In genomic region chr12:75865315-75865714, GRCh38 we compare ENCODE assay signal across 14 cellular contexts.
DNase-seq lines count a peak whose midpoint lies in the region; ATAC-seq and TF ChIP-seq lines count a peak whose summit lies in the region.
"Had no signal": no experiment of that assay in that cellular context is flagged by ENCODE, and none has a peak within 500 bp of the region (broad histone marks: within the 10 kb centered on the region; RNA-seq: fewer than 3 reads in every experiment).

No MANE protein-coding gene starts in this region.

- POLR2A ChIA-PET in IMR-90 (lab: Charles Lee; ENCODE audit: unreplicated experiment) = no interaction called here

- peak overlapping the region; percentile 11 for H2BK5ac ChIP-seq in IMR-90 (ENCODE audit: low read depth, low read length, poor library complexity, severe bottlenecking)

- H3K36me3 ChIP-seq in IMR-90 (ENCODE audit: control insufficient read depth, insufficient read depth, low read length) = no peaks in the 10 kb centered on the region
- H3K36me3 ChIP-seq: BLaER1 had no signal

- H3K23ac ChIP-seq in IMR-90 (ENCODE audit: low read depth, low read length) = no peak overlapping the region

- no peak overlapping the region for H3K4me2 ChIP-seq in IMR-90 (ENCODE audit: low read depth, low read length)
- H3K4me2 ChIP-seq: BLaER1 had no signal

- 0 out of 4 replicates have a peak overlapping the region, but pooled peaks of 1 of the 2 experiments have one; percentile 56 for H4K8ac ChIP-seq in IMR-90 (ENCODE audit: low read depth in 2 of 2, low read length in 2 of 2)

- H4K91ac ChIP-seq in IMR-90 (ENCODE audit: insufficient read depth, low read depth, low read length) = 0 out of 2 replicates have a peak overlapping the region, but pooled peaks have one; percentile 1

- in situ Hi-C loops in IMR-90 (cut with MboI; ENCODE audit: low sequenced_read_pairs) = no loop called here

- dilution Hi-C loops in IMR-90 (cut with HindIII; ENCODE audit: low sequenced_read_pairs, unreplicated experiment) = no loop called here

- H2AK9ac ChIP-seq in IMR-90 (replicated peaks; ENCODE audit: low read depth, low read length, poor library complexity) = no peak overlapping the region

- H3K27me3 ChIP-seq in IMR-90 (ENCODE audit: control insufficient read depth, insufficient read depth, low read length) = no peaks in the 10 kb centered on the region
- H3K27me3 ChIP-seq: BLaER1 had no signal

- no peaks in the 10 kb centered on the region for H4K20me1 ChIP-seq in IMR-90 (ENCODE audit: insufficient read depth, low read length)
- H4K20me1 ChIP-seq: BLaER1 had no signal

- H3K4me1 ChIP-seq in IMR-90 (ENCODE audit: control insufficient read depth, insufficient read depth, low read length) = peaks cover 10% of the 10 kb centered on the region
- H3K4me1 ChIP-seq: BLaER1 had no signal

- no peak overlapping the region for H2AFZ ChIP-seq in IMR-90 (replicated peaks; ENCODE audit: low read length, poor library complexity)

- H3K14ac ChIP-seq in IMR-90 (replicated peaks; ENCODE audit: low read depth, low read length) = no peak overlapping the region

- no TSS peak for BruUV-seq in IMR-90 (replicated peaks; lab: Mats Ljungman, UMichigan)

- no peak for TF ChIP-seq POLR2A in IMR-90 (IDR thresholded peaks at IDR 0.05; ENCODE audit: low read depth, low read length)

- intact Hi-C loops in IMR-90 (cut with micrococcal nuclease) = no loop called here

- H3K4me3 ChIP-seq in IMR-90 (ENCODE audit: insufficient read depth, low read depth, low read length) = no peak overlapping the region
- H3K4me3 ChIP-seq: BLaER1, K562 had no signal

- H3K27ac ChIP-seq in IMR-90 (ENCODE audit: insufficient read depth, low read length) (no peak overlapping the region), epithelial cell of prostate (peak overlapping the region; percentile 99)
- H3K27ac ChIP-seq: BLaER1 had no signal

- H2BK15ac ChIP-seq in IMR-90 (ENCODE audit: low read depth, low read length) = peak overlapping the region; percentile 50; the same call in 1 of the 3 replicates

- TF ChIP-seq CTCF in IMR-90 (conservative IDR thresholded peaks at IDR 0.05; ENCODE audit: low read depth, low read length) = no peak

- peak overlapping the region; percentile 10 for H2BK120ac ChIP-seq in IMR-90 (ENCODE audit: low read depth, low read length)

- DNase-seq in IMR-90 (no peak), RKO (ENCODE audit: low spot score) (peak; percentile 31), epithelial cell of prostate (ENCODE audit: low read depth, low spot score) (no peak), hypothalamus (lab: John Stamatoyannopoulos, UW) (no peak), middle frontal gyrus (ENCODE audit: extremely low spot score, low spot score) (no peak), iPS-NIHi11 (ENCODE audit: low spot score) (no peak)
- DNase-seq: CD4-positive, alpha-beta memory T cell; DMS153; DMS79; GDM1; H9 had no signal

- peak overlapping the region; percentile 15; the same call in 1 of the 2 replicates for H2AK5ac ChIP-seq in IMR-90 (ENCODE audit: low read depth, low read length)

- ATAC-seq in IMR-90 (ENCODE audit: low read depth) = no peak
- ATAC-seq in GM18870 (IDR thresholded peaks at IDR 0.05; ENCODE audit: unreplicated experiment) = no peak
- ATAC-seq: K562 had no signal

- CTCF ChIA-PET in IMR-90 (lab: Yijun Ruan, JAX) = no interaction called here

- H3K4ac ChIP-seq in IMR-90 (ENCODE audit: low read depth, low read length) = peak overlapping the region; percentile 0; the same call in 1 of the 2 replicates

- no peak overlapping the region for H3K9ac ChIP-seq in IMR-90 (ENCODE audit: low read depth, low read length)
- H3K9ac ChIP-seq: BLaER1 had no signal

- H4K5ac ChIP-seq in IMR-90 (ENCODE audit: low read depth, low read length) = no peak overlapping the region

- no peaks in the 10 kb centered on the region for H3K9me3 ChIP-seq in IMR-90 (ENCODE audit: control insufficient read depth, insufficient read depth, low read length)

- H3K18ac ChIP-seq in IMR-90 (ENCODE audit: low read depth, low read length) = no peak overlapping the region

- no peaks in the 10 kb centered on the region for H3K79me1 ChIP-seq in IMR-90 (ENCODE audit: low read depth in 1 of 2, low read length in 2 of 2)

- H3K56ac ChIP-seq in IMR-90 (ENCODE audit: extremely low read depth, insufficient read depth, low read length) = no peak overlapping the region

- 100% methylated on average over 1 of the region's 3 CpGs; no CpG with 5 or more reads in 1 of the 2 experiments for WGBS in IMR-90 (ENCODE audit: extremely low coverage in 2 of 2, insufficient read length in 1 of 2), 2 experiments

- 0 out of 2 replicates have a peak, but pooled peaks cover 4% of the 10 kb centered on the region for H3K9me1 ChIP-seq in IMR-90 (ENCODE audit: insufficient read depth, low read length)

- H2BK20ac ChIP-seq in IMR-90 (ENCODE audit: low read depth, low read length) = peak overlapping the region; percentile 53; the same call in 1 of the 2 replicates

- no peak for TF ChIP-seq RAD21 in IMR-90 (IDR thresholded peaks at IDR 0.05; ENCODE audit: low read length)

TF ChIP-seq in IMR-90, 13 proteins besides CTCF, POLR2A, EP300 and RAD21:
- no peak for TF ChIP-seq MXI1 (IDR thresholded peaks at IDR 0.05; ENCODE audit: borderline replicate concordance, low read depth, low read length)
- no peak for TF ChIP-seq MAZ (IDR thresholded peaks at IDR 0.05; ENCODE audit: borderline replicate concordance, low read depth, low read length)
- no peak for TF ChIP-seq RFX5 (IDR thresholded peaks at IDR 0.05; ENCODE audit: low read depth, low read length)
- no peak for TF ChIP-seq CEBPB (IDR thresholded peaks at IDR 0.05; ENCODE audit: low read depth, low read length)
